ENCODE assay signal across 1 cellular context in the genomic region with DNA sequence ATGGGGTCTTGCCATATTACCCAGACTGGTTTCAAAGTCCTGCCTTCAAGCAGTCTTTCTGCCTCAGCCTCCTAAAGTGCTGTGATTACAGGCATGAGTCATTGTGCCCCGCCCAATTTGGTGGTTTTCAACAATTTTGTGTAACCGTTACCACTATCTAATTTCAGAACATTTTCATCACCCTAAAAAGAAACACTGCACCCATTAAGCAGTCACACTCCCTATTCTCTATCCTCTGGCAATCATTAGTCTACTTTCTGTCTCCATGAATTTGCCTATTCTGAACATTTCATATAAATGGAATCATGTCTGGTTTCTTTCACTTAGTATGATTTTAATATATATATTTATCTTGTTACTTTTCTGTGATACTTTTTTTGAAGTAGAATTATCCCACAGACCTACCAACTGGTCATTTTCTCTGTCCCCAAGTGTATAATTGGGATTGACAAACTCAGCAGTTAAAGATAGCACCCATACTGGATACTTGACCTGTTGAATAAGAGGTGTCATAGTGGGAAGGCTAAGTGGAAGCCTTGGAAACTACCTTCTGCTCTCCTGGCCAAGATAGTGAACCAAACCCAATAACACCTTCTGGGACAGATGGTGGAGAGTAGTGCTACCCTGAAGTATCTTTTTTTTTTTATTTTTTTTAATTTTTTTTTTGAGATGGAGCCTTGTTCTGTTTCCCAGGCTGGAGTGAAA.
TF ChIP-seq lines count a peak whose summit lies in the region.

No MANE protein-coding gene starts in this region.

TF ChIP-seq in HEK293, 187 proteins besides CTCF, POLR2A, EP300 and RAD21 (continued from another document):
- TF ChIP-seq, protein P1, sequence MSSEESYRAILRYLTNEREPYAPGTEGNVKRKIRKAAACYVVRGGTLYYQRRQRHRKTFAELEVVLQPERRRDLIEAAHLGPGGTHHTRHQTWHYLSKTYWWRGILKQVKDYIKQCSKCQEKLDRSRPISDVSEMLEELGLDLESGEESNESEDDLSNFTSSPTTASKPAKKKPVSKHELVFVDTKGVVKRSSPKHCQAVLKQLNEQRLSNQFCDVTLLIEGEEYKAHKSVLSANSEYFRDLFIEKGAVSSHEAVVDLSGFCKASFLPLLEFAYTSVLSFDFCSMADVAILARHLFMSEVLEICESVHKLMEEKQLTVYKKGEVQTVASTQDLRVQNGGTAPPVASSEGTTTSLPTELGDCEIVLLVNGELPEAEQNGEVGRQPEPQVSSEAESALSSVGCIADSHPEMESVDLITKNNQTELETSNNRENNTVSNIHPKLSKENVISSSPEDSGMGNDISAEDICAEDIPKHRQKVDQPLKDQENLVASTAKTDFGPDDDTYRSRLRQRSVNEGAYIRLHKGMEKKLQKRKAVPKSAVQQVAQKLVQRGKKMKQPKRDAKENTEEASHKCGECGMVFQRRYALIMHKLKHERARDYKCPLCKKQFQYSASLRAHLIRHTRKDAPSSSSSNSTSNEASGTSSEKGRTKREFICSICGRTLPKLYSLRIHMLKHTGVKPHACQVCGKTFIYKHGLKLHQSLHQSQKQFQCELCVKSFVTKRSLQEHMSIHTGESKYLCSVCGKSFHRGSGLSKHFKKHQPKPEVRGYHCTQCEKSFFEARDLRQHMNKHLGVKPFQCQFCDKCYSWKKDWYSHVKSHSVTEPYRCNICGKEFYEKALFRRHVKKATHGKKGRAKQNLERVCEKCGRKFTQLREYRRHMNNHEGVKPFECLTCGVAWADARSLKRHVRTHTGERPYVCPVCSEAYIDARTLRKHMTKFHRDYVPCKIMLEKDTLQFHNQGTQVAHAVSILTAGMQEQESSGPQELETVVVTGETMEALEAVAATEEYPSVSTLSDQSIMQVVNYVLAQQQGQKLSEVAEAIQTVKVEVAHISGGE (tag by site-specific recombination; conservative IDR thresholded peaks at IDR 0.05; ENCODE audit: low read depth): no peak
TF ChIP-seq in HEK293: peak in this region for 8.
